9 cellular contexts compared by ENCODE assay signal in the genomic region with DNA sequence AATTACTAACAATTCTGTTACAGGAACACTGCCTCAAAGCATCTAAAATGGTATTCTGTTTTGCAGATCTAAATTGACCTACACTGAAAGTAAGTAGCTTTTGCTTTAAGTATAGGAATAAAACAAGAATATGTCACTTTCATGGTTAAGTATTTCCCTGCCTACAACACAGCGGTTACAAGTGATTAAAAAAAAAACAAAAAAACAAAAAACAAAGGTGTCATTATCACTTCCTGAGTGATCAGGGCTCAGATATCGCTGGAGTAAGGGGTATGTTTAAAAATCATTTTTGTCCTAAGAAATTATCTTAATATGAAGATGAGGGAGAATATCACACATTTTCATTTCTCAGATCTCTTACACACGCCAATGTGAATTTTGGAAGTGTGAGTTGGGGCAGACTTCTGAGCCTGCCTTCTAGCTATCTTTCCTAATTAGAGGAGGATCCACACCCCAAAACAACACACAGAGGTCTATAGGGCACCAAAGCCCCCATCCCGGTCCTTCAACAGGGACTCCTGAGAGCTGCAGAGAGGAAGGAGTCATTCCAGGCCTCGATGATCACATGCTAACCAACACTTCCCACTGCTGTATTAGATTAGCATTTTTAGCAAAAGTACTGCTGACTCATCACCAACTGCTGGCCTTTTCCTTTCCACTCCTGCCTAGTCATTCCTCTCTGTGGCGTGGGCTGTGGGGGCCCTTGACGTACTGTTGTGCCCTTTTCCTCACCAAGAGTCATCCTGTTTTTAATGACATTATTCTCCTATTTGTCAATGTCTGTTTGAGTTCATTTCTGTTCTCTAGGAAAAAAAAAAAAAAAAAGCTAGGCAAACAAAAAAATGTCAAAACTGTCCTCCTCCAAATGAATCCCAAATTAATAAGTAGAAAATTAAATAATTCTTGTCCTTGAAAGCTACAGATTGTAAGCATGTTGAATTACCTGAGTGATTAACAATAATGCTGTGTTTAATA. TPM values are rescaled to one million over a fixed set of nuclear protein-coding genes. Genes with fewer than 3 reads are reported as not detected.
A peak's percentile ranks its signal among the peaks of the same experiment; 100 is the strongest.
DNase-seq lines count a peak whose midpoint lies in the region; ATAC-seq and TF ChIP-seq lines count a peak whose summit lies in the region.
"Had no signal": no experiment of that assay in that cellular context is flagged by ENCODE, and none has a peak within 500 bp of the region (broad histone marks: within the 10 kb centered on the region; RNA-seq: fewer than 3 reads in every experiment).

No MANE protein-coding gene starts in this region.

- no peaks in the 10 kb centered on the region for H3K79me2 ChIP-seq in parathyroid adenoma

- H3K4me3 ChIP-seq in BE2C (ENCODE audit: low read depth, low read length) (no peak overlapping the region), parathyroid adenoma (ENCODE audit: low read depth, low read length) (no peak overlapping the region), vagina (no peak overlapping the region)

- H3K27ac ChIP-seq in parathyroid adenoma (peak overlapping the region; percentile 43), vagina (no peak overlapping the region)
- H3K27ac ChIP-seq: HL-60 had no signal

- H3K4me1 ChIP-seq in BE2C (peaks cover 6% of the 10 kb centered on the region), parathyroid adenoma (peaks cover 9% of the 10 kb centered on the region), vagina (peaks cover 8% of the 10 kb centered on the region)

- TF ChIP-seq CTCF in BE2C (IDR thresholded peaks at IDR 0.05; ENCODE audit: low read depth, low read length) (no peak), parathyroid adenoma (IDR thresholded peaks at IDR 0.05) (no peak), vagina (IDR thresholded peaks at IDR 0.05) (no peak)

- DNase-seq in BE2C (peak; percentile 41), HK-2 (ENCODE audit: unreplicated experiment) (peak; percentile 57), fibroblast of the conjunctiva (ENCODE audit: low read depth) (peak; percentile 80), vagina (ENCODE audit: extremely low spot score in 2 of 2) (no peak), NCI-H1930 (lab: John Stamatoyannopoulos, UW) (no peak)
- peak; percentile 46 for DNase-seq in activated CD8-positive, alpha-beta memory T cell treated with anti-CD3 and anti-CD28 coated beads, Interleukin-2, amount 50 U/mL, for 4 hours

- no peak for TF ChIP-seq POLR2A in vagina (IDR thresholded peaks at IDR 0.05)

- ATAC-seq in GM19452 (IDR thresholded peaks at IDR 0.05; ENCODE audit: unreplicated experiment), result peak; percentile 82

- intact Hi-C loops in vagina (cut with DNase I), result no loop called here

- H3K4me2 ChIP-seq in parathyroid adenoma (ENCODE audit: low read length), result no peak overlapping the region

- H3K9ac ChIP-seq in parathyroid adenoma, result no peak overlapping the region

- no peaks in the 10 kb centered on the region for H3K27me3 ChIP-seq in BE2C
- H3K27me3 ChIP-seq in parathyroid adenoma (ENCODE audit: control insufficient read depth, insufficient read depth, low read length), result no peaks in the 10 kb centered on the region
- no peaks in the 10 kb centered on the region for H3K27me3 ChIP-seq in vagina

- H3K36me3 ChIP-seq in BE2C, result no peaks in the 10 kb centered on the region
- no peaks in the 10 kb centered on the region for H3K36me3 ChIP-seq in parathyroid adenoma (ENCODE audit: control insufficient read depth, insufficient read depth, low read length)
- no peaks in the 10 kb centered on the region for H3K36me3 ChIP-seq in vagina

- peak overlapping the region; percentile 75 for H2AFZ ChIP-seq in parathyroid adenoma

- H3K9me3 ChIP-seq in BE2C (no peaks in the 10 kb centered on the region), parathyroid adenoma (ENCODE audit: control insufficient read depth, low read length) (no peaks in the 10 kb centered on the region), vagina (no peaks in the 10 kb centered on the region)

RNA-seq across cellular contexts. Expression of gene PRTFDC1, which starts 31.2 kb away (rescaled TPM):
- 13.3 TPM for polyA plus RNA-seq in BE2C (2012; ENCODE audit: insufficient read depth, insufficient read length, low read depth)
- total RNA-seq in vagina, result 7.6 TPM

Comparison
In these comparisons a context has a peak if more than half of its experiments do, and no peak if none do; other contexts are left out.
1. DNase-seq: peak in BE2C (single experiment), HK-2 (single experiment), activated CD8-positive, alpha-beta memory T cell treated with anti-CD3 and anti-CD28 coated beads, Interleukin-2, amount 50 U/mL, for 4 hours (single experiment) and fibroblast of the conjunctiva (single experiment); none in vagina (0 of 2) and NCI-H1930 (0 of 2).